14 cellular contexts compared by ENCODE assay signal in genomic region chr4:113437124-113437523, GRCh38.
A peak's percentile ranks its signal among the peaks of the same experiment; 100 is the strongest.
DNase-seq lines count a peak whose midpoint lies in the region; ATAC-seq and TF ChIP-seq lines count a peak whose summit lies in the region.
"Had no signal": no experiment of that assay in that cellular context is flagged by ENCODE, and none has a peak within 500 bp of the region (broad histone marks: within the 10 kb centered on the region; RNA-seq: fewer than 3 reads in every experiment).

No MANE protein-coding gene starts in this region.

- H3K9me3 Mint-ChIP-seq in MCF 10A (ENCODE audit: unreplicated experiment) (no peaks in the 10 kb centered on the region), nephron progenitor cell (peaks cover 5% of the 10 kb centered on the region)
- H3K9me3 Mint-ChIP-seq in stimulated activated memory B cell treated with anti-CD40 and anti-IgM and Interleukin-4, amounts not matched to agents 10 μg/mL and 1 μg/mL and 100 μg/mL, for 72 hours: no peaks in the 10 kb centered on the region

- H3K27ac ChIP-seq in mammary epithelial cell (ENCODE audit: insufficient read depth, low read depth, low read length) (no peak overlapping the region), fibroblast of lung (ENCODE audit: insufficient read depth, low read length) (no peak overlapping the region), tibial nerve (peak overlapping the region in 2 of 4 donors; percentile 6 to 68)
- H3K27ac ChIP-seq: foreskin keratinocyte had no signal

- POLR2A ChIA-PET in MCF 10A (lab: Yijun Ruan, JAX): interaction anchor here (2.9 kb wide), 1 partner anchor 31 kb away, joined by 13 read pairs; no protein-coding TSS in a partner anchor

- CTCF ChIA-PET in MCF 10A (lab: Yijun Ruan, JAX) (interaction anchor here (0.5 to 0.7 kb wide), 3 partner anchors 315 to 1261 kb away, joined by 4 to 5 read pairs (median 4); no protein-coding TSS in a partner anchor), mammary epithelial cell (lab: Charles Lee; ENCODE audit: low non-redundant PET) (no interaction called here)

- H3K27me3 Mint-ChIP-seq in MCF 10A (ENCODE audit: insufficient read depth, unreplicated experiment) (no peaks in the 10 kb centered on the region), nephron progenitor cell (ENCODE audit: low read depth, poor library complexity) (peaks cover 3% of the 10 kb centered on the region)
- peaks cover 8% of the 10 kb centered on the region for H3K27me3 Mint-ChIP-seq in stimulated activated memory B cell treated with anti-CD40 and anti-IgM and Interleukin-4, amounts not matched to agents 10 μg/mL and 1 μg/mL and 100 μg/mL, for 72 hours

- H2AFZ ChIP-seq in mammary epithelial cell (ENCODE audit: low read depth, low read length) (no peak overlapping the region), fibroblast of lung (ENCODE audit: low read length) (peak overlapping the region; percentile 4)

- H3K4me3 ChIP-seq in mammary epithelial cell (replicated peaks in 1 of 3; ENCODE audit: insufficient read depth in 1 of 3, low read depth in 2 of 3, low read length in 3 of 3) (no peak overlapping the region), fibroblast of lung (replicated peaks in 1 of 4; ENCODE audit: control extremely low read depth in 1 of 4, insufficient read depth in 1 of 4, low read depth in 3 of 4, low read length in 4 of 4) (no peak overlapping the region), tibial nerve (no peak overlapping the region)

- in situ Hi-C loops in mammary epithelial cell (cut with MboI; ENCODE audit: low sequenced_read_pairs in 2 of 2): no loop called here

- ATAC-seq in HG03460 (IDR thresholded peaks at IDR 0.05; ENCODE audit: unreplicated experiment) (no peak), HG02970 (IDR thresholded peaks at IDR 0.05; ENCODE audit: low FRiP score, unreplicated experiment) (no peak)
- no peak for ATAC-seq in stimulated activated memory B cell treated with anti-CD40 and anti-IgM and Interleukin-4, amounts not matched to agents 10 μg/mL and 1 μg/mL and 100 μg/mL, for 72 hours
- ATAC-seq: activated CD4-positive, CD25-positive, alpha-beta regulatory T cell treated with anti-CD3 and anti-CD28 coated beads, Interleukin-2, amount 50 U/mL, for 24 hours; stimulated activated naive CD8-positive, alpha-beta T cell treated with anti-CD3 and anti-CD28 coated beads, Interleukin-15, amount 100 ng/mL, for 72 hours had no signal

- H3K4me3 Mint-ChIP-seq in MCF 10A (ENCODE audit: unreplicated experiment) (no peak overlapping the region), nephron progenitor cell (no peak overlapping the region)
- no peak overlapping the region for H3K4me3 Mint-ChIP-seq in stimulated activated memory B cell treated with anti-CD40 and anti-IgM and Interleukin-4, amounts not matched to agents 10 μg/mL and 1 μg/mL and 100 μg/mL, for 72 hours
- H3K4me3 Mint-ChIP-seq: stimulated activated naive CD8-positive, alpha-beta T cell treated with anti-CD3 and anti-CD28 coated beads, Interleukin-15, amount 100 ng/mL, for 72 hours had no signal

- H3K4me2 ChIP-seq in mammary epithelial cell (ENCODE audit: insufficient read depth, low read depth, low read length): no peak overlapping the region
- H3K4me2 ChIP-seq in fibroblast of lung (ENCODE audit: extremely low read depth, insufficient read depth, low read length): peak overlapping the region; percentile 30

- DNase-seq in MCF 10A (ENCODE audit: unreplicated experiment): no peak
- no peak for DNase-seq in mammary epithelial cell
- peak in 1 of 2 donors; percentile 70 for DNase-seq in fibroblast of lung (ENCODE audit: low read depth in 2 of 2)
- no peak for DNase-seq in nephron progenitor cell
- no peak for DNase-seq in tibial nerve (ENCODE audit: low spot score in 2 of 2)
- DNase-seq: ACHN; dorsolateral prefrontal cortex; foreskin keratinocyte; kidney; stimulated activated naive CD8-positive, alpha-beta T cell treated with anti-CD3 and anti-CD28 coated beads, Interleukin-15, amount 100 ng/mL, for 72 hours had no signal

- intact Hi-C loops in MCF 10A (cut with micrococcal nuclease) (no loop called here), mammary epithelial cell (cut with micrococcal nuclease) (loop anchor here (2.0 kb wide), 1 partner anchor 32 kb away; no protein-coding TSS in a partner anchor)

- H3K9me3 ChIP-seq in mammary epithelial cell (replicated peaks; ENCODE audit: insufficient read depth, low read length) (no peaks in the 10 kb centered on the region), fibroblast of lung (ENCODE audit: control insufficient read depth, insufficient read depth, low read depth, low read length) (no peaks in the 10 kb centered on the region), tibial nerve (no peaks in the 10 kb centered on the region)

- dilution Hi-C loops in mammary epithelial cell (cut with HindIII; ENCODE audit: low sequenced_read_pairs): no loop called here

- H3K27me3 ChIP-seq in mammary epithelial cell (ENCODE audit: insufficient read depth, low read length) (no peaks in the 10 kb centered on the region), fibroblast of lung (ENCODE audit: control insufficient read depth, insufficient read depth, low read length) (no peaks in the 10 kb centered on the region), tibial nerve (no peaks in the 10 kb centered on the region)
- H3K27me3 ChIP-seq: dorsolateral prefrontal cortex, foreskin keratinocyte had no signal

- TF ChIP-seq CTCF in MCF 10A (IDR thresholded peaks at IDR 0.05; ENCODE audit: unreplicated experiment) (no peak), mammary epithelial cell (conservative IDR thresholded peaks at IDR 0.05 in 1 of 2, IDR thresholded peaks at IDR 0.05 in 1 of 2; ENCODE audit: extremely low read depth in 1 of 2, insufficient read depth in 1 of 2, low read depth in 1 of 2, low read length in 2 of 2) (no peak), fibroblast of lung (conservative IDR thresholded peaks at IDR 0.05 in 1 of 2, IDR thresholded peaks at IDR 0.05 in 1 of 2; ENCODE audit: low read depth in 1 of 2, low read length in 2 of 2) (no peak), nephron progenitor cell (IDR thresholded peaks at IDR 0.05) (no peak), tibial nerve (IDR thresholded peaks at IDR 0.05) (no peak)

- H4K20me1 ChIP-seq in mammary epithelial cell (ENCODE audit: insufficient read depth, low read length) (no peaks in the 10 kb centered on the region), fibroblast of lung (ENCODE audit: control insufficient read depth, extremely low read depth, insufficient read depth, low read length) (no peaks in the 10 kb centered on the region)

- no peaks in the 10 kb centered on the region for H3K79me2 ChIP-seq in mammary epithelial cell (ENCODE audit: insufficient read depth, low read length)
- no peaks in the 10 kb centered on the region for H3K79me2 ChIP-seq in fibroblast of lung (ENCODE audit: control insufficient read depth, insufficient read depth, low read length)

- no peak for TF ChIP-seq POLR2A in tibial nerve (IDR thresholded peaks at IDR 0.05)

- TF ChIP-seq EP300 in tibial nerve (IDR thresholded peaks at IDR 0.05): no peak

- H3K4me1 Mint-ChIP-seq in MCF 10A (ENCODE audit: insufficient read depth, unreplicated experiment): peaks cover 35% of the 10 kb centered on the region
- peaks cover 23% of the 10 kb centered on the region for H3K4me1 Mint-ChIP-seq in nephron progenitor cell
- H3K4me1 Mint-ChIP-seq in stimulated activated memory B cell treated with anti-CD40 and anti-IgM and Interleukin-4, amounts not matched to agents 10 μg/mL and 1 μg/mL and 100 μg/mL, for 72 hours: peaks cover 12% of the 10 kb centered on the region

- H3K4me1 ChIP-seq in mammary epithelial cell (ENCODE audit: insufficient read depth, low read length): peaks cover 25% of the 10 kb centered on the region
- peaks cover 10% of the 10 kb centered on the region for H3K4me1 ChIP-seq in fibroblast of lung (ENCODE audit: control insufficient read depth, extremely low read depth, insufficient read depth, low read length)
- peaks cover 0 to 35% (median 8%) of the 10 kb centered on the region in 4 donors for H3K4me1 ChIP-seq in tibial nerve

- peaks cover 9% of the 10 kb centered on the region for H3K36me3 Mint-ChIP-seq in MCF 10A (ENCODE audit: insufficient read depth, unreplicated experiment)
- no peaks in the 10 kb centered on the region for H3K36me3 Mint-ChIP-seq in nephron progenitor cell (ENCODE audit: low read depth)
- H3K36me3 Mint-ChIP-seq in stimulated activated memory B cell treated with anti-CD40 and anti-IgM and Interleukin-4, amounts not matched to agents 10 μg/mL and 1 μg/mL and 100 μg/mL, for 72 hours: no peaks in the 10 kb centered on the region

- no peaks in the 10 kb centered on the region for H3K36me3 ChIP-seq in mammary epithelial cell (ENCODE audit: insufficient read depth, low read length)
- H3K36me3 ChIP-seq in fibroblast of lung (ENCODE audit: control insufficient read depth, insufficient read depth, low read length): no peaks in the 10 kb centered on the region
- H3K36me3 ChIP-seq in tibial nerve: no peaks in the 10 kb centered on the region

- H3K27ac Mint-ChIP-seq in MCF 10A (ENCODE audit: low read depth, unreplicated experiment) (peak overlapping the region; percentile 59), nephron progenitor cell (peak overlapping the region; percentile 6)
- H3K27ac Mint-ChIP-seq in stimulated activated memory B cell treated with anti-CD40 and anti-IgM and Interleukin-4, amounts not matched to agents 10 μg/mL and 1 μg/mL and 100 μg/mL, for 72 hours: no peak overlapping the region

- BruUV-seq in MCF 10A (replicated peaks; lab: Mats Ljungman, UMichigan): no TSS peak
- BruUV-seq in mammary epithelial cell (replicated peaks; lab: Mats Ljungman, UMichigan): no TSS peak

- 90% methylated on average over 3 of the region's 3 CpGs for WGBS in mammary epithelial cell (ENCODE audit: low coverage, missing lambda C conversion rate)
- 25 to 27% methylated on average over 3 of the region's 3 CpGs for WGBS in tibial nerve, 2 donors

- H3K9ac ChIP-seq in mammary epithelial cell (ENCODE audit: insufficient read depth, low read length): no peak overlapping the region
- no peak overlapping the region for H3K9ac ChIP-seq in fibroblast of lung (ENCODE audit: insufficient read depth, low read length)
